8 cellular contexts compared by ENCODE assay signal in genomic region chr2:237858294-237859081, GRCh38. TPM values are rescaled to one million over a fixed set of nuclear protein-coding genes. Genes with fewer than 3 reads are reported as not detected.
DNase-seq lines count a peak whose midpoint lies in the region; ATAC-seq and TF ChIP-seq lines count a peak whose summit lies in the region.

No MANE protein-coding gene starts in this region.

- H2BK12ac ChIP-seq in trophoblast cell (ENCODE audit: low read length), result no peak overlapping the region

- H3K18ac ChIP-seq in trophoblast cell (ENCODE audit: low read length), result no peak overlapping the region

- no peaks in the 10 kb centered on the region for H3K79me2 ChIP-seq in trophoblast cell (ENCODE audit: control insufficient read depth, insufficient read depth, low read length, poor library complexity)

- H2BK120ac ChIP-seq in trophoblast cell (ENCODE audit: insufficient read depth, low read length, poor library complexity), result no peak overlapping the region

- H3K4me2 ChIP-seq in trophoblast cell (ENCODE audit: low read length), result peak overlapping the region; percentile 57

- intact Hi-C loops in Panc1 (cut with micrococcal nuclease; ENCODE audit: unreplicated experiment) (no loop called here), left ventricle myocardium inferior (cut with micrococcal nuclease) (no loop called here)

- no peak overlapping the region for H4K12ac ChIP-seq in trophoblast cell (ENCODE audit: low read depth, low read length)

- no peak overlapping the region for H3K23ac ChIP-seq in trophoblast cell (ENCODE audit: low read length)

- TF ChIP-seq CTCF in Panc1 (IDR thresholded peaks at IDR 0.05) (peak; percentile 92), left ventricle myocardium inferior (IDR thresholded peaks at IDR 0.05; ENCODE audit: borderline replicate concordance) (peak; percentile 82)

- H3K9me3 ChIP-seq in ES-I3 (ENCODE audit: control insufficient read depth, insufficient read depth, low read length) (no peaks in the 10 kb centered on the region), Panc1 (ENCODE audit: control insufficient read depth, insufficient read depth, low read depth, low read length) (no peaks in the 10 kb centered on the region), left ventricle myocardium inferior (replicated peaks) (no peaks in the 10 kb centered on the region), trophoblast cell (ENCODE audit: insufficient read depth, low read depth, low read length) (no peaks in the 10 kb centered on the region)

- H4K91ac ChIP-seq in trophoblast cell (ENCODE audit: low read depth, low read length), result no peak overlapping the region

- no peak overlapping the region for H4K8ac ChIP-seq in trophoblast cell (ENCODE audit: low read depth, low read length)

- no peak overlapping the region for H3K4ac ChIP-seq in trophoblast cell (ENCODE audit: low read depth, low read length)

- no peak overlapping the region for H3K14ac ChIP-seq in trophoblast cell (ENCODE audit: low read length)

- no peaks in the 10 kb centered on the region; the same call in 1 of the 2 replicates for H3K4me1 ChIP-seq in ES-I3 (ENCODE audit: insufficient read depth, low read length)
- peaks cover 28% of the 10 kb centered on the region for H3K4me1 ChIP-seq in Panc1 (ENCODE audit: control insufficient read depth, insufficient read depth, low read length)
- peaks cover 37% of the 10 kb centered on the region for H3K4me1 ChIP-seq in left ventricle myocardium inferior
- peaks cover 6 to 13% of the 10 kb centered on the region in 2 experiments for H3K4me1 ChIP-seq in trophoblast cell (ENCODE audit: control insufficient read depth in 1 of 2, insufficient read depth in 2 of 2, low read length in 2 of 2)

- in situ Hi-C loops in Panc1 (cut with HindIII; ENCODE audit: low pct_unique_long_range_greater_than_20kb, low sequenced_read_pairs), result no loop called here

- CTCF ChIA-PET in Panc1 (lab: Charles Lee), result interaction anchor here (0.7 to 1.1 kb wide), 2 partner anchors 203 to 248 kb away, joined by 3 to 4 read pairs; no protein-coding TSS in a partner anchor

- WGBS in trophoblast cell (ENCODE audit: extremely low coverage, insufficient coverage, insufficient read length), result no CpG with 5 or more reads among the region's 14 CpGs

- H2AK5ac ChIP-seq in trophoblast cell (ENCODE audit: low read length), result no peak overlapping the region

- DNase-seq in HuH-7.5 (ENCODE audit: low spot score) (peak; percentile 86), Panc1 (ENCODE audit: low read depth, low spot score) (peak; percentile 58), left ventricle myocardium inferior (peak; percentile 50), trophoblast cell (peak; percentile 71 to 75)

- H2BK5ac ChIP-seq in trophoblast cell (ENCODE audit: low read depth, low read length, poor library complexity), result no peak overlapping the region

- peak overlapping the region; percentile 26; the same call in 1 of the 2 replicates for H3K9ac ChIP-seq in ES-I3 (ENCODE audit: low read depth, low read length)
- H3K9ac ChIP-seq in trophoblast cell (ENCODE audit: low read length), result no peak overlapping the region

- POLR2A ChIA-PET in Panc1 (lab: Charles Lee), result no interaction called here

- H3K79me1 ChIP-seq in trophoblast cell (ENCODE audit: low read length), result peaks cover 8% of the 10 kb centered on the region

- H3K4me3 ChIP-seq in Panc1 (ENCODE audit: low read depth in 2 of 2, low read length in 2 of 2), result no peak overlapping the region
- H3K4me3 ChIP-seq in left ventricle myocardium inferior, result peak overlapping the region; percentile 71
- H3K4me3 ChIP-seq in trophoblast cell (ENCODE audit: low read depth, low read length), result no peak overlapping the region

- H3K36me3 ChIP-seq in ES-I3 (ENCODE audit: insufficient read depth, low read length) (no peaks in the 10 kb centered on the region), Panc1 (ENCODE audit: control insufficient read depth, insufficient read depth, low read length) (no peaks in the 10 kb centered on the region), left ventricle myocardium inferior (no peaks in the 10 kb centered on the region), trophoblast cell (ENCODE audit: control insufficient read depth in 1 of 2, insufficient read depth in 2 of 2, low read length in 2 of 2) (no peaks in the 10 kb centered on the region)

- no peak overlapping the region for H2AFZ ChIP-seq in trophoblast cell (ENCODE audit: insufficient read depth, low read length, poor library complexity)

- H3K27ac ChIP-seq in Panc1 (ENCODE audit: low read length) (no peak overlapping the region), angular gyrus (ENCODE audit: low read depth, low read length) (peak overlapping the region; percentile 52), left ventricle myocardium inferior (replicated peaks) (peak overlapping the region; percentile 86), trophoblast cell (ENCODE audit: low read depth, low read length) (no peak overlapping the region)

- BruUV-seq in Panc1 (replicated peaks; lab: Mats Ljungman, UMichigan), result no TSS peak

- peak; percentile 94 for ATAC-seq in Panc1
- no peak for ATAC-seq in HG03097 (IDR thresholded peaks at IDR 0.05; ENCODE audit: low FRiP score, unreplicated experiment)
- ATAC-seq in GM19023 (IDR thresholded peaks at IDR 0.05; ENCODE audit: unreplicated experiment), result no peak

- no peaks in the 10 kb centered on the region; the same call in 1 of the 2 replicates for H3K27me3 ChIP-seq in Panc1 (ENCODE audit: control insufficient read depth, insufficient read depth, low read length)
- peaks cover 43% of the 10 kb centered on the region for H3K27me3 ChIP-seq in left ventricle myocardium inferior (ENCODE audit: low read depth)
- peaks cover 8% of the 10 kb centered on the region for H3K27me3 ChIP-seq in trophoblast cell (ENCODE audit: insufficient read depth, low read length)

RNA-seq across cellular contexts. Expression of gene RAMP1, which starts 0.9 kb away (rescaled TPM):
- total RNA-seq in Panc1 (2021; ENCODE audit: unreplicated experiment) (17.6 TPM), left ventricle myocardium inferior (168 TPM)
- polyA plus RNA-seq in Panc1 (2012; ENCODE audit: insufficient read length), result 27.7 TPM
- polyA plus RNA-seq in trophoblast cell (2013), result 17.4 and 19.0 TPM in 2 replicates

RNA-seq across cellular contexts. Expression of gene RBM44, which starts 59.9 kb away (rescaled TPM):
- total RNA-seq in Panc1 (2021; ENCODE audit: unreplicated experiment) (0.90 TPM), left ventricle myocardium inferior (0.27 TPM)
- polyA plus RNA-seq in Panc1 (2012; ENCODE audit: insufficient read length), result 0.29 TPM
- polyA plus RNA-seq in trophoblast cell (2013), result 0.17 and 0.23 TPM in 2 replicates

Comparison
In these comparisons a context has a peak if more than half of its experiments do, and no peak if none do; other contexts are left out.
1. H3K27ac ChIP-seq: peak in angular gyrus (single experiment) and left ventricle myocardium inferior (single experiment); none in Panc1 (single experiment) and trophoblast cell (single experiment).
2. Peak in every context shown above with its lines, with median percentiles within 50 percentile points of each other: DNase-seq.